Comparison of ENCODE assay signal across 28 cellular contexts in genomic region chr5:66538126-66538525, GRCh38.
"Had no signal": no experiment of that assay in that cellular context is flagged by ENCODE, and none has a peak within 500 bp of the region (broad histone marks: within the 10 kb centered on the region; RNA-seq: fewer than 3 reads in every experiment).

No MANE protein-coding gene starts in this region.

- H3K9me3 ChIP-seq: SJSA1, SK-N-SH had no signal

- H3K9me3 Mint-ChIP-seq: activated naive CD8-positive, alpha-beta T cell treated with anti-CD3 and anti-CD28 coated beads, Interleukin-2, amount 50 U/mL, for 24 hours; activated T-cell treated with anti-CD3 and anti-CD28 coated beads, Interleukin-2, amount 50 U/mL, for 24 hours; activated T-helper 2 cell treated with anti-CD3 and anti-CD28 coated beads, Interferon-gamma antibody, Interleukin-2, Interleukin-4, amounts not matched to agents 10 μg/mL and 5 μg/mL and 100 μg/mL, durations not matched to agents 14 hours and 24 hours and 36 hours; T-helper 1 cell treated with Interleukin-12 subunit alpha and Interleukin-12 subunit beta and Interleukin-4 antibody, amounts not matched to agents 30 μg/mL and 1 μg/mL, for 36 hours; T-helper 2 cell treated with Interferon-gamma antibody and Interleukin-4, amounts not matched to agents 5 μg/mL and 100 μg/mL, for 36 hours had no signal

- H3K4me1 Mint-ChIP-seq: WTC11 had no signal

- H3K36me3 Mint-ChIP-seq: activated naive CD8-positive, alpha-beta T cell; WTC11 had no signal

- H3K27ac Mint-ChIP-seq: activated CD8-positive, alpha-beta T cell treated with anti-CD3 and anti-CD28 coated beads, Interleukin-2, amount 10 ng/mL, durations not matched to agents 7 days and 5 days; activated naive CD8-positive, alpha-beta T cell; activated naive CD8-positive, alpha-beta T cell treated with anti-CD3 and anti-CD28 coated beads, Interleukin-2, amount 50 U/mL, for 24 hours; activated T-cell treated with anti-CD3 and anti-CD28 coated beads, Interleukin-2, amount 50 U/mL, for 24 hours; activated T-helper 2 cell treated with anti-CD3 and anti-CD28 coated beads, Interferon-gamma antibody, Interleukin-2, Interleukin-4, amounts not matched to agents 10 μg/mL and 5 μg/mL and 100 μg/mL, durations not matched to agents 14 hours and 24 hours and 36 hours; T-helper 1 cell treated with Interleukin-12 subunit alpha and Interleukin-12 subunit beta and Interleukin-4 antibody, amounts not matched to agents 30 μg/mL and 1 μg/mL, for 36 hours; T-helper 2 cell treated with Interferon-gamma antibody and Interleukin-4, amounts not matched to agents 5 μg/mL and 100 μg/mL, for 36 hours; WTC11 had no signal

- H3K36me3 ChIP-seq: brain microvascular endothelial cell, SJSA1 had no signal

- ATAC-seq: activated CD8-positive, alpha-beta T cell treated with anti-CD3 and anti-CD28 coated beads, Interleukin-2, amount 10 ng/mL, durations not matched to agents 7 days and 5 days; activated naive CD8-positive, alpha-beta T cell treated with anti-CD3 and anti-CD28 coated beads, Interleukin-2, amount 50 U/mL, for 24 hours; Panc1; WTC11 had no signal

- H3K4me3 Mint-ChIP-seq: activated CD8-positive, alpha-beta T cell treated with anti-CD3 and anti-CD28 coated beads, Interleukin-2, amount 10 ng/mL, durations not matched to agents 7 days and 5 days; activated naive CD8-positive, alpha-beta T cell; activated naive CD8-positive, alpha-beta T cell treated with anti-CD3 and anti-CD28 coated beads, Interleukin-2, amount 50 U/mL, for 24 hours; activated T-cell treated with anti-CD3 and anti-CD28 coated beads, Interleukin-2, amount 50 U/mL, for 24 hours; T-helper 1 cell treated with Interleukin-12 subunit alpha and Interleukin-12 subunit beta and Interleukin-4 antibody, amounts not matched to agents 30 μg/mL and 1 μg/mL, for 36 hours; T-helper 2 cell treated with Interferon-gamma antibody and Interleukin-4, amounts not matched to agents 5 μg/mL and 100 μg/mL, for 36 hours; WTC11 had no signal

- DNase-seq: activated CD4-positive, alpha-beta T cell treated with anti-CD3 and anti-CD28 coated beads for 1 hour; activated CD4-positive, alpha-beta T cell treated with anti-CD3 and anti-CD28 coated beads for 48 hours; activated CD4-positive, alpha-beta T cell treated with anti-CD3 and anti-CD28 coated beads, Interleukin-2, amount 50 U/mL, for 48 hours; activated CD8-positive, alpha-beta T cell treated with anti-CD3 and anti-CD28 coated beads, Interleukin-2, amount 10 ng/mL, durations not matched to agents 7 days and 5 days; activated gamma-delta T cell; activated naive CD4-positive, alpha-beta T cell treated with Interleukin-2 at 50 U/mL for 16 hours; activated naive CD8-positive, alpha-beta T cell treated with anti-CD3 and anti-CD28 coated beads, Interleukin-2, amount 50 U/mL, for 24 hours; activated T-cell treated with anti-CD3 and anti-CD28 coated beads, Interleukin-2, amount 50 U/mL, for 24 hours; anterior cingulate cortex; brain microvascular endothelial cell; NCI-H1048; NCI-H1105 treated with DMSO at 0.1 percent for 48 hours; NCI-H1436; NCI-H1694; NCI-H1930; NCI-H2081 treated with DMSO at 0.1 percent for 48 hours; NCI-H345; NCI-H524 treated with DMSO at 0.1 percent for 48 hours; SHP77 treated with DMSO at 0.1 percent for 48 hours; SK-N-SH had no signal

- H3K9ac ChIP-seq: KMS-11, SK-N-SH had no signal

- H3K27ac ChIP-seq: brain microvascular endothelial cell, KMS-11, SJSA1 had no signal

- H3K4me1 ChIP-seq: SJSA1 had no signal

- H3K4me3 ChIP-seq: SJSA1 had no signal

- H3K27me3 ChIP-seq: brain microvascular endothelial cell, SJSA1 had no signal

- H3K4me2 ChIP-seq: KMS-11, SK-N-SH had no signal
